Comparison of ENCODE assay signal across 2 cellular contexts in genomic region chr2:9355270-9355669, GRCh38.
A peak's percentile ranks its signal among the peaks of the same experiment; 100 is the strongest.
TF ChIP-seq lines count a peak whose summit lies in the region.

No MANE protein-coding gene starts in this region.

TF ChIP-seq in HEK293, 187 proteins besides CTCF, POLR2A, EP300 and RAD21:
- no peak for TF ChIP-seq ZNF248 (tag by site-specific recombination; IDR thresholded peaks at IDR 0.05)
- no peak for TF ChIP-seq GFI1B (tag by site-specific recombination; IDR thresholded peaks at IDR 0.05)
- TF ChIP-seq ZFHX2 (tag by site-specific recombination; conservative IDR thresholded peaks at IDR 0.05) = 0 out of 2 replicates have a peak, but pooled peaks have one; percentile 12
- TF ChIP-seq ZNF561 (tag by site-specific recombination; IDR thresholded peaks at IDR 0.05; ENCODE audit: borderline replicate concordance) = no peak
- no peak for TF ChIP-seq HOXA7 (CRISPR knock-in tag; IDR thresholded peaks at IDR 0.05; ENCODE audit: borderline replicate concordance)

TF ChIP-seq in H1, 55 proteins besides CTCF, POLR2A, EP300 and RAD21:
- no peak for TF ChIP-seq SP1 (IDR thresholded peaks at IDR 0.05; ENCODE audit: low read depth, low read length)
- no peak for TF ChIP-seq ZNF274 (IDR thresholded peaks at IDR 0.05; ENCODE audit: borderline replicate concordance, extremely low read depth, low read length)
- TF ChIP-seq JUND (IDR thresholded peaks at IDR 0.05; ENCODE audit: low read length) = no peak
- TF ChIP-seq KDM4A (IDR thresholded peaks at IDR 0.05; ENCODE audit: low read depth, low read length, severe bottlenecking) = no peak
- no peak for TF ChIP-seq CHD1 (IDR thresholded peaks at IDR 0.05; ENCODE audit: low read depth, low read length)
- no peak for TF ChIP-seq EGR1 (IDR thresholded peaks at IDR 0.05; ENCODE audit: borderline replicate concordance, low read depth, low read length)
- TF ChIP-seq RFX5 (IDR thresholded peaks at IDR 0.05; ENCODE audit: borderline replicate concordance, low read depth, low read length) = no peak
- TF ChIP-seq RBBP5 (IDR thresholded peaks at IDR 0.05; ENCODE audit: borderline replicate concordance, low read depth, low read length) = no peak
- TF ChIP-seq TBP (IDR thresholded peaks at IDR 0.05; ENCODE audit: low read depth, low read length) = no peak
- TF ChIP-seq FOSL1 (IDR thresholded peaks at IDR 0.05; ENCODE audit: insufficient read depth, low read depth, low read length) = no peak
